In genomic region chr7:50283206-50283605, GRCh38 we compare ENCODE assay signal across 18 cellular contexts. TPM values are rescaled to one million over a fixed set of nuclear protein-coding genes. Genes with fewer than 3 reads are reported as not detected.
DNase-seq lines count a peak whose midpoint lies in the region; ATAC-seq, FAIRE-seq and TF ChIP-seq lines count a peak whose summit lies in the region.
"Had no signal": no experiment of that assay in that cellular context is flagged by ENCODE, and none has a peak within 500 bp of the region (broad histone marks: within the 10 kb centered on the region; RNA-seq: fewer than 3 reads in every experiment).

No MANE protein-coding gene starts in this region.

- peak in 3 of 4 donors; percentile 32 to 52 (median 48) for ATAC-seq in right lobe of liver
- no peak for ATAC-seq in HepG2
- peak; percentile 25 for ATAC-seq in gastroesophageal sphincter
- no peak for ATAC-seq in HG02623 (IDR thresholded peaks at IDR 0.05; ENCODE audit: unreplicated experiment)

- H3K4me3 ChIP-seq in right lobe of liver, result no peak overlapping the region
- no peak overlapping the region for H3K4me3 ChIP-seq in HepG2 (replicated peaks in 1 of 3; ENCODE audit: insufficient read depth in 1 of 3, low read depth in 2 of 3, low read length in 3 of 3)
- H3K4me3 ChIP-seq in OCI-LY7 (ENCODE audit: low read depth, low read length, poor library complexity, severe bottlenecking), result peak overlapping the region; percentile 55
- no peak overlapping the region for H3K4me3 ChIP-seq in gastroesophageal sphincter
- H3K4me3 ChIP-seq: sigmoid colon, SK-N-MC had no signal

- TF ChIP-seq POLR2A in right lobe of liver (IDR thresholded peaks at IDR 0.05) (no peak), HepG2 (IDR thresholded peaks at IDR 0.05; ENCODE audit: insufficient read depth in 1 of 2, low read depth in 2 of 2, low read length in 2 of 2) (no peak), gastroesophageal sphincter (IDR thresholded peaks at IDR 0.05) (no peak)

- DNase-seq in right lobe of liver (no peak), HepG2 (ENCODE audit: low spot score) (no peak), OCI-LY7 (ENCODE audit: low spot score) (no peak), NCI-H2171 (lab: John Stamatoyannopoulos, UW) (no peak), NCI-H1105 (lab: John Stamatoyannopoulos, UW) (no peak)
- DNase-seq in activated CD8-positive, alpha-beta memory T cell treated with anti-CD3 and anti-CD28 coated beads, Interleukin-2, amount 50 U/mL, for 4 hours, result no peak
- DNase-seq: DMS153; foreskin fibroblast; mammary epithelial cell; NCI-H1105 treated with DMSO at 0.1 percent for 48 hours; NCI-H2227 treated with DMSO at 0.1 percent for 48 hours; sigmoid colon; stimulated activated CD4-positive, alpha-beta T cell treated with anti-CD3 and anti-CD28 coated beads, Interleukin-2, amount 100 ng/mL, for 48 hours had no signal

- TF ChIP-seq EP300 in HepG2 (IDR thresholded peaks at IDR 0.05; ENCODE audit: low read depth in 2 of 2, low read length in 2 of 2), result no peak
- no peak for TF ChIP-seq EP300 in HepG2 (CRISPR knock-in tag; IDR thresholded peaks at IDR 0.05; ENCODE audit: borderline replicate concordance)
- TF ChIP-seq EP300 in gastroesophageal sphincter (IDR thresholded peaks at IDR 0.05), result no peak

- TF ChIP-seq CTCF in right lobe of liver (IDR thresholded peaks at IDR 0.05) (no peak), HepG2 (CRISPR knock-in tag; IDR thresholded peaks at IDR 0.05) (no peak), OCI-LY7 (conservative IDR thresholded peaks at IDR 0.05; ENCODE audit: low read length) (no peak), gastroesophageal sphincter (IDR thresholded peaks at IDR 0.05) (no peak)

- CTCF ChIA-PET in HepG2 (lab: Yijun Ruan, JAX; ENCODE audit: low intra/inter-chr PET ratio, low total read pairs) (no interaction called here), OCI-LY7 (lab: Charles Lee; ENCODE audit: unreplicated experiment) (no interaction called here)

- FAIRE-seq in HepG2 (lab: Jason Lieb, UNC), result no peak
- FAIRE-seq: endometrium, H1 had no signal

- 35% methylated on average over 8 of the region's 8 CpGs for WGBS in right lobe of liver (ENCODE audit: insufficient coverage, low coverage, low lambda C conversion rate, missing lambda C conversion rate)
- WGBS in HepG2 (ENCODE audit: low lambda C conversion rate), result under 1% methylated on average over 8 of the region's 8 CpGs
- 31 to 48% methylated on average over 7 to 8 of the region's 8 CpGs for WGBS in gastroesophageal sphincter (ENCODE audit: low coverage in 1 of 2), 2 donors

- no peaks in the 10 kb centered on the region for H3K36me3 ChIP-seq in right lobe of liver
- no peaks in the 10 kb centered on the region for H3K36me3 ChIP-seq in HepG2 (replicated peaks in 1 of 2; ENCODE audit: control insufficient read depth in 1 of 2, insufficient read depth in 2 of 2, low read length in 2 of 2)
- no peaks in the 10 kb centered on the region; the same call in 1 of the 2 replicates for H3K36me3 ChIP-seq in OCI-LY7 (ENCODE audit: insufficient read depth, low read length)
- H3K36me3 ChIP-seq in gastroesophageal sphincter, result no peaks in the 10 kb centered on the region
- H3K36me3 ChIP-seq: sigmoid colon had no signal

- H3K27ac ChIP-seq in right lobe of liver (no peak overlapping the region), HepG2 (ENCODE audit: extremely low read length, insufficient read depth, low read length) (no peak overlapping the region), OCI-LY7 (ENCODE audit: low read depth, low read length, poor library complexity, severe bottlenecking) (no peak overlapping the region), gastroesophageal sphincter (no peak overlapping the region)
- H3K27ac ChIP-seq: sigmoid colon, SK-N-MC had no signal

- no peaks in the 10 kb centered on the region for H3K4me1 ChIP-seq in right lobe of liver
- no peaks in the 10 kb centered on the region for H3K4me1 ChIP-seq in HepG2 (ENCODE audit: insufficient read depth, low read length)
- H3K4me1 ChIP-seq in OCI-LY7 (ENCODE audit: insufficient read depth, low read length, poor library complexity, severe bottlenecking), result peaks cover 34% of the 10 kb centered on the region
- no peaks in the 10 kb centered on the region for H3K4me1 ChIP-seq in gastroesophageal sphincter
- H3K4me1 ChIP-seq: sigmoid colon had no signal

- no peaks in the 10 kb centered on the region; the same call in 1 of the 2 replicates for H3K9me2 ChIP-seq in OCI-LY7 (ENCODE audit: insufficient read depth, low read length)

- intact Hi-C loops in right lobe of liver (cut with DNase I) (no loop called here), HepG2 (cut with micrococcal nuclease; ENCODE audit: unreplicated experiment) (no loop called here), OCI-LY7 (cut with micrococcal nuclease; ENCODE audit: unreplicated experiment) (loop anchor here (2.0 kb wide), 1 partner anchor 24 kb away; no protein-coding TSS in a partner anchor)

- no TSS peak for BruUV-seq in HepG2 (replicated peaks; lab: Mats Ljungman, UMichigan)
- no TSS peak for BruUV-seq in OCI-LY7 (replicated peaks; lab: Mats Ljungman, UMichigan)

- H2AFZ ChIP-seq in HepG2 (ENCODE audit: low read length), result no peak overlapping the region
- H2AFZ ChIP-seq in OCI-LY7 (ENCODE audit: low read length), result peak overlapping the region; percentile 74; the same call in 1 of the 2 replicates

- in situ Hi-C loops in HepG2 (cut with HindIII; ENCODE audit: extremely low pct_ligation_motif_present, low pct_unique_long_range_greater_than_20kb), result no loop called here

- H4K20me1 ChIP-seq in HepG2 (ENCODE audit: insufficient read depth, low read length) (no peaks in the 10 kb centered on the region), OCI-LY7 (ENCODE audit: insufficient read depth, low read length) (no peaks in the 10 kb centered on the region)

- H3K4me2 ChIP-seq in HepG2 (ENCODE audit: low read depth, low read length) (no peak overlapping the region), OCI-LY7 (ENCODE audit: low read length) (peak overlapping the region; percentile 88)

- H3K9me3 ChIP-seq in right lobe of liver (no peaks in the 10 kb centered on the region), HepG2 (ENCODE audit: low read length) (no peaks in the 10 kb centered on the region), OCI-LY7 (ENCODE audit: low read length) (peaks cover 7% of the 10 kb centered on the region; the same call in 1 of the 2 replicates), gastroesophageal sphincter (no peaks in the 10 kb centered on the region)
- H3K9me3 ChIP-seq: sigmoid colon had no signal

- POLR2A ChIA-PET in HepG2 (lab: Yijun Ruan, JAX), result no interaction called here
- POLR2A ChIA-PET in OCI-LY7 (lab: Charles Lee), result interaction anchor here (1.1 to 4.4 kb wide), 9 partner anchors 9 to 136 kb away, joined by 4 to 57 read pairs (median 6); partner anchors contain the start of gene IKZF1

- H3K27me3 ChIP-seq in right lobe of liver, result no peaks in the 10 kb centered on the region
- 0 out of 5 replicates have a peak, but pooled peaks cover 0 to 2% of the 10 kb centered on the region in 2 experiments for H3K27me3 ChIP-seq in HepG2 (ENCODE audit: control insufficient read depth in 1 of 2, insufficient read depth in 2 of 2, low read length in 2 of 2)
- peaks cover 6% of the 10 kb centered on the region for H3K27me3 ChIP-seq in gastroesophageal sphincter
- H3K27me3 ChIP-seq: sigmoid colon had no signal

- H3K79me2 ChIP-seq in HepG2 (ENCODE audit: insufficient read depth, low read length) (no peaks in the 10 kb centered on the region), OCI-LY7 (ENCODE audit: insufficient read depth, low read depth, low read length) (no peaks in the 10 kb centered on the region)

- H3K9ac ChIP-seq in HepG2 (ENCODE audit: insufficient read depth, low read depth, low read length), result no peak overlapping the region

- no peak for TF ChIP-seq RAD21 in HepG2 (CRISPR knock-in tag; IDR thresholded peaks at IDR 0.05)

TF ChIP-seq in HepG2, 621 proteins besides CTCF, POLR2A, EP300 and RAD21 (continues in another document):
- TF ChIP-seq ZNF138 (CRISPR knock-in tag; IDR thresholded peaks at IDR 0.05; ENCODE audit: low read depth) (no peak), ZNF264 (CRISPR knock-in tag; IDR thresholded peaks at IDR 0.05) (no peak), FOXO4 (CRISPR knock-in tag; conservative IDR thresholded peaks at IDR 0.05) (no peak)

RNA-seq across cellular contexts. Expression of gene IKZF1, which starts 21.3 kb away (rescaled TPM):
- total RNA-seq in right lobe of liver (1 to 10 TPM; 3.1 to 9.6 (median 5.2) TPM), HepG2 (2016; rRNA removed; fragmentation: Illumina TruSeq; extraction: Trizol) (not detected in 2 replicates), OCI-LY7 (2022) (161 and 163 TPM in 2 replicates), gastroesophageal sphincter (10 to 100 TPM in 1 of 4 donors, 1 to 10 TPM in 3; 2.5 to 14.1 (median 5.9) TPM)
- total RNA-seq in HepG2 (2016; cell fraction: cytosol; rRNA removed; fragmentation: Illumina TruSeq; extraction: Trizol; ENCODE audit: low read depth), result not detected in 2 replicates
- not detected in 2 replicates for total RNA-seq in HepG2 (2016; cell fraction: insoluble cytoplasmic fraction; rRNA removed; fragmentation: Illumina TruSeq; extraction: Trizol)
- total RNA-seq in HepG2 (2016; cell fraction: membrane; rRNA removed; fragmentation: Illumina TruSeq; extraction: Trizol), result not detected in 2 replicates
- total RNA-seq in HepG2 (2016; cell fraction: nucleus; rRNA removed; fragmentation: Illumina TruSeq; extraction: Trizol), result not detected in 2 replicates
- polyA plus RNA-seq in HepG2 (2011; rRNA removed), result not detected in 2 replicates
- polyA plus RNA-seq in HepG2 (2011; cell fraction: cytosol; rRNA removed), result 0.01 TPM in 1 of 2 replicates, not detected in the other
- not detected in 2 replicates for polyA plus RNA-seq in HepG2 (2011; cell fraction: nucleus; rRNA removed)
- polyA plus RNA-seq in HepG2 (2012), result not detected in 2 replicates
- polyA plus RNA-seq in HepG2 (2016; cell fraction: cytosol; fragmentation: Illumina TruSeq; extraction: Trizol; ENCODE audit: low read depth), result not detected in 2 replicates
- not detected in 2 replicates for polyA plus RNA-seq in HepG2 (2016; cell fraction: insoluble cytoplasmic fraction; fragmentation: Illumina TruSeq; extraction: Trizol; ENCODE audit: low read depth)
- polyA plus RNA-seq in HepG2 (2016; cell fraction: membrane; fragmentation: Illumina TruSeq; extraction: Trizol; ENCODE audit: low read depth), result not detected in 2 replicates
- not detected in 2 replicates for polyA plus RNA-seq in HepG2 (2016; cell fraction: nucleus; fragmentation: Illumina TruSeq; extraction: Trizol; ENCODE audit: insufficient read depth, low read depth)
- polyA minus RNA-seq in HepG2 (2011; rRNA and poly(A)+ RNA removed; ENCODE audit: low replicate concordance), result 0.06 and 0.23 TPM in 2 replicates
- polyA minus RNA-seq in HepG2 (2011; cell fraction: cytosol; rRNA and poly(A)+ RNA removed), result not detected in 2 replicates
- not detected in 2 replicates for polyA minus RNA-seq in HepG2 (2011; cell fraction: nucleus; rRNA and poly(A)+ RNA removed)
- total RNA-seq in OCI-LY7 (2014; rRNA removed; shearing (Covaris generic)), result 90.0 and 108 TPM in 2 replicates
- total RNA-seq: mammary epithelial cell had no signal

Comparison
In these comparisons a context has a peak if more than half of its experiments do, and no peak if none do; other contexts are left out.
1. ATAC-seq: peak in right lobe of liver (3 of 4) and gastroesophageal sphincter (single experiment); none in HepG2 (single experiment) and HG02623 (single experiment).
2. RNA of gene IKZF1, which starts 21.3 kb away (total RNA-seq): 90.0 to 163 TPM in OCI-LY7; 2.5 to 14.1 TPM in gastroesophageal sphincter, 3.1 to 9.6 TPM in right lobe of liver and not detected in HepG2; every median in the first group is over 4 times any median in the second.